In genomic region chr1:115450641-115451040, GRCh38 we compare ENCODE assay signal across 22 cellular contexts.
"Had no signal": no experiment of that assay in that cellular context is flagged by ENCODE, and none has a peak within 500 bp of the region (broad histone marks: within the 10 kb centered on the region; RNA-seq: fewer than 3 reads in every experiment).

No MANE protein-coding gene starts in this region.

- DNase-seq: activated CD4-positive, alpha-beta memory T cell treated with anti-CD3 and anti-CD28 coated beads for 36 hours; activated CD4-positive, alpha-beta T cell treated with anti-CD3 and anti-CD28 coated beads for 48 hours; activated CD8-positive, alpha-beta memory T cell treated with anti-CD3 and anti-CD28 coated beads, Interleukin-2, amount 50 U/mL, for 4 hours; activated effector memory CD4-positive, alpha-beta T cell treated with anti-CD3 and anti-CD28 coated beads, Interleukin-2, amount 50 U/mL, for 16 hours; activated naive CD4-positive, alpha-beta T cell treated with anti-CD3 and anti-CD28 coated beads for 36 hours; activated naive CD8-positive, alpha-beta T cell treated with anti-CD3 and anti-CD28 coated beads for 36 hours; activated T-cell treated with anti-CD3 and anti-CD28 coated beads, Interleukin-2, amount 50 U/mL, for 1 hour; naive thymus-derived CD4-positive, alpha-beta T cell; nucleus accumbens; right lobe of liver; stimulated activated CD4-positive, alpha-beta T cell treated with anti-CD3 and anti-CD28 coated beads, Interleukin-2, amount 100 ng/mL, for 48 hours; stimulated activated naive CD8-positive, alpha-beta T cell treated with anti-CD3 and anti-CD28 coated beads, Interleukin-15, Interleukin-2, amounts not matched to agents 100 U/mL and 50 U/mL, for 24 hours; SW 1271; T-helper 17 cell; T1000; WERI-Rb-1 had no signal

- ATAC-seq: activated CD4-positive, CD25-positive, alpha-beta regulatory T cell treated with anti-CD3 and anti-CD28 coated beads, Interleukin-2, amount 50 U/mL, for 24 hours; naive thymus-derived CD4-positive, alpha-beta T cell; stimulated activated naive CD8-positive, alpha-beta T cell treated with anti-CD3 and anti-CD28 coated beads, Interleukin-15, Interleukin-2, amounts not matched to agents 100 U/mL and 50 U/mL, for 24 hours; T-helper 17 cell had no signal

- H3K36me3 ChIP-seq: adrenal gland, ascending aorta, cardiac muscle cell, right lobe of liver, thoracic aorta, vagina, WERI-Rb-1 had no signal

- H3K4me3 ChIP-seq: adrenal gland, ascending aorta, cardiac muscle cell, right lobe of liver, thoracic aorta, vagina had no signal

- H3K27ac ChIP-seq: adrenal gland, ascending aorta, cardiac muscle cell, right lobe of liver, thoracic aorta, vagina, WERI-Rb-1 had no signal

- H3K4me1 ChIP-seq: adrenal gland, ascending aorta, right lobe of liver, vagina had no signal

- H3K27me3 ChIP-seq: adrenal gland, ascending aorta, cardiac muscle cell, right lobe of liver, vagina had no signal

- H3K9me3 ChIP-seq: adrenal gland, ascending aorta, right lobe of liver, thoracic aorta, vagina had no signal
